In genomic region chr5:1793966-1794895, GRCh38 we compare ENCODE assay signal across 11 cellular contexts. TPM values are rescaled to one million over a fixed set of nuclear protein-coding genes. Genes with fewer than 3 reads are reported as not detected.
DNase-seq lines count a peak whose midpoint lies in the region; ATAC-seq and TF ChIP-seq lines count a peak whose summit lies in the region.
"Had no signal": no experiment of that assay in that cellular context is flagged by ENCODE, and none has a peak within 500 bp of the region (broad histone marks: within the 10 kb centered on the region; RNA-seq: fewer than 3 reads in every experiment).

No MANE protein-coding gene starts in this region.

- H4K20me1 ChIP-seq in SK-N-SH (ENCODE audit: insufficient read depth) (no peaks in the 10 kb centered on the region), GM23338 (replicated peaks; ENCODE audit: insufficient read depth) (no peaks in the 10 kb centered on the region; the same call in none of the 2 replicates)

- no peak overlapping the region for H3K27ac Mint-ChIP-seq in GM23338

- POLR2A ChIA-PET in SK-N-SH (lab: Yijun Ruan, JAX): no interaction called here

- H3K9me2 ChIP-seq in SK-N-SH: no peaks in the 10 kb centered on the region
- H3K9me2 ChIP-seq in GM23338 (ENCODE audit: insufficient read depth): no peaks in the 10 kb centered on the region

- H3K4me2 ChIP-seq in SK-N-SH (no peak overlapping the region), GM23338 (no peak overlapping the region)

- H3K36me3 Mint-ChIP-seq in GM23338 (ENCODE audit: low read depth): peaks cover 27% of the 10 kb centered on the region

- peaks cover 57% of the 10 kb centered on the region for H3K4me1 ChIP-seq in left ventricle myocardium inferior
- peaks cover 4 to 65% (median 18%) of the 10 kb centered on the region in 9 donors for H3K4me1 ChIP-seq in heart right ventricle
- peaks cover 5 to 15% of the 10 kb centered on the region in 2 experiments; a peak in 2 of 4 replicates for H3K4me1 ChIP-seq in SK-N-SH (ENCODE audit: control insufficient read depth in 1 of 2, insufficient read depth in 2 of 2, low read depth in 1 of 2, low read length in 1 of 2)
- peaks cover 15% of the 10 kb centered on the region for H3K4me1 ChIP-seq in GM23338 (ENCODE audit: insufficient read depth)

- H3K27me3 Mint-ChIP-seq in GM23338 (ENCODE audit: insufficient read depth, low read depth, poor library complexity): peaks cover 2% of the 10 kb centered on the region

- H3K27me3 ChIP-seq in left ventricle myocardium inferior (ENCODE audit: low read depth) (no peaks in the 10 kb centered on the region), heart right ventricle (no peaks in the 10 kb centered on the region), SK-N-SH (ENCODE audit: insufficient read depth) (no peaks in the 10 kb centered on the region), GM23338 (ENCODE audit: insufficient read depth) (no peaks in the 10 kb centered on the region)

- no peak for TF ChIP-seq RAD21 in SK-N-SH (IDR thresholded peaks at IDR 0.05; ENCODE audit: low read length)

- no peak overlapping the region for H3K4me3 Mint-ChIP-seq in GM23338

- 87 to 88% methylated on average over 33 of the region's 33 CpGs for WGBS in heart right ventricle, 2 donors
- WGBS in SK-N-SH (ENCODE audit: low lambda C conversion rate): 84% methylated on average over 30 of the region's 33 CpGs

- TF ChIP-seq EP300 in SK-N-SH (IDR thresholded peaks at IDR 0.05; ENCODE audit: borderline replicate concordance in 1 of 2, low read depth in 1 of 2, low read length in 1 of 2): no peak

- H2AFZ ChIP-seq in SK-N-SH (ENCODE audit: low read depth) (no peak overlapping the region; the same call in 1 of the 2 replicates), GM23338 (no peak overlapping the region)

- no peak overlapping the region for H3K9ac ChIP-seq in SK-N-SH

- CTCF ChIA-PET in SK-N-SH (lab: Yijun Ruan, JAX): no interaction called here

- DNase-seq in left ventricle myocardium inferior (no peak), heart right ventricle (no peak), SK-N-SH (no peak), fibroblast of pulmonary artery (ENCODE audit: low read depth) (peak; percentile 78), SIG-M5 (lab: John Stamatoyannopoulos, UW) (no peak), GM23338 (ENCODE audit: low spot score) (no peak), epidermal melanocyte (ENCODE audit: insufficient read length, low spot score) (no peak)
- DNase-seq: amniotic stem cell, Calu3, SHP77 had no signal

- H3K79me2 ChIP-seq in SK-N-SH (ENCODE audit: insufficient read depth): peaks cover 13% of the 10 kb centered on the region
- H3K79me2 ChIP-seq in GM23338 (replicated peaks; ENCODE audit: insufficient read depth): peaks cover 19% of the 10 kb centered on the region

- H3K9me3 Mint-ChIP-seq in GM23338: no peaks in the 10 kb centered on the region

- H3K27ac ChIP-seq in left ventricle myocardium inferior (replicated peaks): peak overlapping the region; percentile 25
- peak overlapping the region in 1 of 10 donors; percentile 80 for H3K27ac ChIP-seq in heart right ventricle
- H3K27ac ChIP-seq in SK-N-SH (ENCODE audit: low read depth in 2 of 2, low read length in 1 of 2): peak overlapping the region in 1 of 2 experiments; percentile 59; a peak in 2 of 4 replicates
- H3K27ac ChIP-seq in GM23338 (ENCODE audit: low read depth): no peak overlapping the region

- H3K36me3 ChIP-seq in left ventricle myocardium inferior (peaks cover 26% of the 10 kb centered on the region), heart right ventricle (peaks cover 0 to 29% (median 0%) of the 10 kb centered on the region in 9 donors), SK-N-SH (replicated peaks in 1 of 2; ENCODE audit: control insufficient read depth in 1 of 2, insufficient read depth in 2 of 2, low read length in 1 of 2) (peaks cover 12 to 22% of the 10 kb centered on the region in 2 experiments), GM23338 (ENCODE audit: insufficient read depth) (peaks cover 7% of the 10 kb centered on the region; the same call in 1 of the 2 replicates)

- H3F3A ChIP-seq in SK-N-SH (replicated peaks; ENCODE audit: insufficient read depth) (peaks cover 12% of the 10 kb centered on the region), GM23338 (replicated peaks; ENCODE audit: low read depth) (peaks cover 7% of the 10 kb centered on the region; the same call in 1 of the 2 replicates)

- H3K4me3 ChIP-seq in left ventricle myocardium inferior (no peak overlapping the region), heart right ventricle (peak overlapping the region in 1 of 10 donors; percentile 36), SK-N-SH (ENCODE audit: low read depth in 2 of 2, low read length in 1 of 2) (no peak overlapping the region), fibroblast of pulmonary artery (replicated peaks; ENCODE audit: low read depth, low read length) (no peak overlapping the region), GM23338 (no peak overlapping the region)

- ATAC-seq in heart right ventricle: no peak
- no peak for ATAC-seq in GM23338
- no peak for ATAC-seq in HG03354 (IDR thresholded peaks at IDR 0.05; ENCODE audit: poor library complexity, severe bottlenecking, unreplicated experiment)

- H3K4me1 Mint-ChIP-seq in GM23338: peaks cover 36% of the 10 kb centered on the region

- intact Hi-C loops in left ventricle myocardium inferior (cut with micrococcal nuclease): no loop called here
- intact Hi-C loops in heart right ventricle (cut with DNase I): no loop called here

- TF ChIP-seq CTCF in left ventricle myocardium inferior (IDR thresholded peaks at IDR 0.05; ENCODE audit: borderline replicate concordance): no peak
- TF ChIP-seq CTCF in heart right ventricle (IDR thresholded peaks at IDR 0.05): no peak
- TF ChIP-seq CTCF in SK-N-SH (IDR thresholded peaks at IDR 0.05): no peak
- no peak for TF ChIP-seq CTCF in fibroblast of pulmonary artery (IDR thresholded peaks at IDR 0.05; ENCODE audit: low read length, missing control alignments)
- no peak for TF ChIP-seq CTCF in GM23338 (conservative IDR thresholded peaks at IDR 0.05; ENCODE audit: low read depth in 2 of 2)

- H3K9me3 ChIP-seq in left ventricle myocardium inferior (replicated peaks): no peaks in the 10 kb centered on the region
- H3K9me3 ChIP-seq in heart right ventricle: no peaks in the 10 kb centered on the region
- no peaks in the 10 kb centered on the region for H3K9me3 ChIP-seq in SK-N-SH

TF ChIP-seq in SK-N-SH, 30 proteins besides CTCF, POLR2A, EP300 and RAD21:
- 0 out of 2 replicates have a peak, but pooled peaks have one; percentile 12 for TF ChIP-seq JUND (IDR thresholded peaks at IDR 0.05)
- TF ChIP-seq TAF1 (IDR thresholded peaks at IDR 0.05; ENCODE audit: borderline replicate concordance, low read depth, low read length): no peak
- peak; percentile 31; the same call in 1 of the 2 replicates for TF ChIP-seq FOSL2 (IDR thresholded peaks at IDR 0.05; ENCODE audit: borderline replicate concordance, low read depth)
- TF ChIP-seq NFIC (IDR thresholded peaks at IDR 0.05; ENCODE audit: borderline replicate concordance): peak; percentile 46; the same call in 1 of the 2 replicates
- TF ChIP-seq MAX (IDR thresholded peaks at IDR 0.05; ENCODE audit: low read depth): peak; percentile 36; the same call in 1 of the 2 replicates
- no peak for TF ChIP-seq EZH2phosphoT487 (IDR thresholded peaks at IDR 0.05; ENCODE audit: borderline replicate concordance, low read depth)

TF ChIP-seq in GM23338, 12 proteins besides CTCF, POLR2A, EP300 and RAD21 (continues in another document):
- TF ChIP-seq EZH2phosphoT487 (IDR thresholded peaks at IDR 0.05; ENCODE audit: unreplicated experiment) (no peak), ZNF114 (CRISPR knock-in tag; IDR thresholded peaks at IDR 0.05) (no peak), JUNB (IDR thresholded peaks at IDR 0.05; ENCODE audit: unreplicated experiment) (no peak), STAT1 (IDR thresholded peaks at IDR 0.05; ENCODE audit: unreplicated experiment) (no peak)
- TF ChIP-seq, protein P1, sequence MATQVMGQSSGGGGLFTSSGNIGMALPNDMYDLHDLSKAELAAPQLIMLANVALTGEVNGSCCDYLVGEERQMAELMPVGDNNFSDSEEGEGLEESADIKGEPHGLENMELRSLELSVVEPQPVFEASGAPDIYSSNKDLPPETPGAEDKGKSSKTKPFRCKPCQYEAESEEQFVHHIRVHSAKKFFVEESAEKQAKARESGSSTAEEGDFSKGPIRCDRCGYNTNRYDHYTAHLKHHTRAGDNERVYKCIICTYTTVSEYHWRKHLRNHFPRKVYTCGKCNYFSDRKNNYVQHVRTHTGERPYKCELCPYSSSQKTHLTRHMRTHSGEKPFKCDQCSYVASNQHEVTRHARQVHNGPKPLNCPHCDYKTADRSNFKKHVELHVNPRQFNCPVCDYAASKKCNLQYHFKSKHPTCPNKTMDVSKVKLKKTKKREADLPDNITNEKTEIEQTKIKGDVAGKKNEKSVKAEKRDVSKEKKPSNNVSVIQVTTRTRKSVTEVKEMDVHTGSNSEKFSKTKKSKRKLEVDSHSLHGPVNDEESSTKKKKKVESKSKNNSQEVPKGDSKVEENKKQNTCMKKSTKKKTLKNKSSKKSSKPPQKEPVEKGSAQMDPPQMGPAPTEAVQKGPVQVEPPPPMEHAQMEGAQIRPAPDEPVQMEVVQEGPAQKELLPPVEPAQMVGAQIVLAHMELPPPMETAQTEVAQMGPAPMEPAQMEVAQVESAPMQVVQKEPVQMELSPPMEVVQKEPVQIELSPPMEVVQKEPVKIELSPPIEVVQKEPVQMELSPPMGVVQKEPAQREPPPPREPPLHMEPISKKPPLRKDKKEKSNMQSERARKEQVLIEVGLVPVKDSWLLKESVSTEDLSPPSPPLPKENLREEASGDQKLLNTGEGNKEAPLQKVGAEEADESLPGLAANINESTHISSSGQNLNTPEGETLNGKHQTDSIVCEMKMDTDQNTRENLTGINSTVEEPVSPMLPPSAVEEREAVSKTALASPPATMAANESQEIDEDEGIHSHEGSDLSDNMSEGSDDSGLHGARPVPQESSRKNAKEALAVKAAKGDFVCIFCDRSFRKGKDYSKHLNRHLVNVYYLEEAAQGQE (IDR thresholded peaks at IDR 0.05; ENCODE audit: unreplicated experiment): no peak

RNA-seq across cellular contexts. Expression of gene MRPL36, which starts 5.4 kb away (rescaled TPM):
- 57.4 TPM for total RNA-seq in left ventricle myocardium inferior
- 10 to 100 TPM; 43.4 to 76.9 (median 49.8) TPM for total RNA-seq in heart right ventricle
- 100 to 1,000 TPM in 1 of 2 donors, 10 to 100 TPM in 1; 45.5 to 126 TPM for polyA plus RNA-seq in heart right ventricle
- 75.5 and 78.4 TPM in 2 replicates for polyA plus RNA-seq in SK-N-SH (2012; rRNA removed)
- polyA plus RNA-seq in SK-N-SH (2012; cell fraction: cytosol; rRNA removed): 69.3 and 72.9 TPM in 2 replicates
- 34.4 and 36.3 TPM in 2 replicates for polyA plus RNA-seq in SK-N-SH (2012; cell fraction: nucleus; rRNA removed)
- 47.5 and 79.9 TPM in 2 replicates for total RNA-seq in GM23338 (2014; rRNA removed; shearing (Covaris generic))
- 143 and 149 TPM in 2 replicates for polyA plus RNA-seq in GM23338 (2016; fragmentation: Nextera tagmentation; extraction: Ambion mirVana)

RNA-seq across cellular contexts. Expression of gene NDUFS6, which starts 7.0 kb away (rescaled TPM):
- total RNA-seq in left ventricle myocardium inferior (122 TPM), heart right ventricle (100 to 1,000 TPM in 3 of 10 donors, 10 to 100 TPM in 7; 60.2 to 137 (median 84.3) TPM)
- polyA plus RNA-seq in heart right ventricle (100 to 1,000 TPM; 187 to 198 TPM), SK-N-SH (2012; rRNA removed) (142 and 316 TPM in 2 replicates), GM23338 (2016; fragmentation: Nextera tagmentation; extraction: Ambion mirVana) (279 and 289 TPM in 2 replicates)
- 231 and 263 TPM in 2 replicates for polyA plus RNA-seq in SK-N-SH (2012; cell fraction: cytosol; rRNA removed)
- polyA plus RNA-seq in SK-N-SH (2012; cell fraction: nucleus; rRNA removed): 65.1 and 121 TPM in 2 replicates
- total RNA-seq in GM23338 (2014; rRNA removed; shearing (Covaris generic)): 82.1 and 94.8 TPM in 2 replicates
